29 cellular contexts compared by ENCODE assay signal in genomic region chr2:129366263-129366662, GRCh38.
"Had no signal": no experiment of that assay in that cellular context is flagged by ENCODE, and none has a peak within 500 bp of the region (broad histone marks: within the 10 kb centered on the region; RNA-seq: fewer than 3 reads in every experiment).

No MANE protein-coding gene starts in this region.

- H3K27me3 ChIP-seq: colonic mucosa, dorsolateral prefrontal cortex, esophagus muscularis mucosa, esophagus squamous epithelium, foreskin keratinocyte, gastrocnemius medialis, gastroesophageal sphincter had no signal

- FAIRE-seq: colon, endometrium, endothelial cell of umbilical vein, frontal cortex had no signal

- H3K4me1 ChIP-seq: colonic mucosa, esophagus muscularis mucosa, esophagus squamous epithelium, foreskin keratinocyte, gastrocnemius medialis, gastroesophageal sphincter, heart left ventricle, heart right ventricle had no signal

- DNase-seq: colonic mucosa; cortex of kidney; dermis blood vessel endothelial cell; dorsolateral prefrontal cortex; effector CD4-positive, alpha-beta T cell; effector CD8-positive, alpha-beta T cell; effector memory CD4-positive, alpha-beta T cell; effector memory CD8-positive, alpha-beta T cell; endodermal cell; erythroblast; esophagus squamous epithelium; foreskin fibroblast; foreskin keratinocyte; foreskin melanocyte; gastrocnemius medialis; glutamatergic neuron; head of caudate nucleus; heart left ventricle; heart right ventricle had no signal

- H3K4me3 ChIP-seq: colonic mucosa, coronary artery, dorsolateral prefrontal cortex, esophagus muscularis mucosa, esophagus squamous epithelium, gastrocnemius medialis, gastroesophageal sphincter, heart left ventricle, heart right ventricle had no signal

- H3K36me3 ChIP-seq: colonic mucosa, esophagus muscularis mucosa, esophagus squamous epithelium, gastrocnemius medialis, gastroesophageal sphincter, heart left ventricle, heart right ventricle had no signal

- H3K27ac Mint-ChIP-seq: dendritic cell treated with granulocyte-macrophage colony-stimulating factor and Interleukin-4, amounts not matched to agents 40 ng/mL and 50 ng/mL, for 4 days; effector memory CD8-positive, alpha-beta T cell; endodermal cell had no signal

- H3K9me3 ChIP-seq: colonic mucosa, esophagus muscularis mucosa, esophagus squamous epithelium, gastrocnemius medialis, gastroesophageal sphincter, heart left ventricle, heart right ventricle had no signal

- H3K4me3 Mint-ChIP-seq: dendritic cell treated with granulocyte-macrophage colony-stimulating factor and Interleukin-4, amounts not matched to agents 40 ng/mL and 50 ng/mL, for 4 days; effector memory CD8-positive, alpha-beta T cell; endodermal cell had no signal

- H3K27me3 Mint-ChIP-seq: dendritic cell treated with granulocyte-macrophage colony-stimulating factor and Interleukin-4, amounts not matched to agents 40 ng/mL and 50 ng/mL, for 4 days had no signal

- H3K9me3 Mint-ChIP-seq: dendritic cell treated with granulocyte-macrophage colony-stimulating factor and Interleukin-4, amounts not matched to agents 40 ng/mL and 50 ng/mL, for 4 days; endodermal cell had no signal

- H3K27ac ChIP-seq: colonic mucosa, coronary artery, dorsolateral prefrontal cortex, epithelial cell of prostate, esophagus muscularis mucosa, esophagus squamous epithelium, foreskin keratinocyte, gastrocnemius medialis, gastroesophageal sphincter, heart left ventricle, heart right ventricle had no signal

- ATAC-seq: effector memory CD8-positive, alpha-beta T cell; esophagus mucosa; foreskin keratinocyte; gastrocnemius medialis; gastroesophageal sphincter; heart left ventricle; heart right ventricle had no signal
